Comparison of ENCODE assay signal across 8 cellular contexts in the genomic region with DNA sequence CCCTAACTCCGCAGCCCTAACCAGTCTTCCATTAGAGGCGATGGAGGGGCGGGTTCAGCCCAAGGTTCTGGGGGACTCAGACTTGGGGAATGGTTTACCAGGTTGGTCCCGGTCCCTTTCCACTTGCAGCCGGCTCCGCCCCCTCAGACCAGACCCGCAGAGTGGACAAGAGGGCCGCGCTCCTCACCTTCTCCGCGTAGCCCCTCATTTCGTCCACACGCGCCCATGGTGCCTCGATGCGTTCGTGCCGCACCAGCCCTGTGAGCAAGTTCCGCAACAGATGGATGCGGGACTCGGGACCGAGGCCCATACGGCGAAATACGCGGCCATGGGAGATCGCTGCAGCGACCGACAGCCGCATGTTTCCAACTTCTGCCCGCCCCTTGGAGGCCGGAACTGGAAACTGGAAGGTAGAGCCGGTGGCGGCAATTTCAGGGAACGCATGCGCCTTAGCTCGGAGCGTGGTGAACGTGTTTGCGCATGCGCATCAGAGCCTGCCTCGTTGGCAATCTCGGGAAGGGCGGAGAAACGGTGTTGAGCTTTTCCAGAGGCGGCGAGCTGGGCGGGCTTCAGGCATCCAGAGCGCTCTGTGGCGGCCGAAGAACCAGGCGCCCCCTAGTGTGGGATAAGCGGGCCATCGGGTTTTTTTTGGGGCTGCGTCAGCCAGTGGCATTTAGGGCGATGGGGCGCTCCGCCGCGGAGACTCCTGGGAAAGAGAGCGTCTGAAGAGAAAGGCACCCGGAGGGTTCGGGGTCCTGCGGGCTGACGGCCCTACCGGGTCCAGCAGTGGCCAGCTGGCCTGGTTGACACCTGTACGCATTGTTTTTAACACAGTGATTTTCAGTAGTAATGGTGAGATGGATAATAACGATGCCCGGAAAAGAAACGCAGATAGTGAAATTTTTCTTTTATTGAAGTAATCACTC. TPM values are rescaled to one million over a fixed set of nuclear protein-coding genes. Genes with fewer than 3 reads are reported as not detected.
A peak's percentile ranks its signal among the peaks of the same experiment; 100 is the strongest.
DNase-seq lines count a peak whose midpoint lies in the region; ATAC-seq and TF ChIP-seq lines count a peak whose summit lies in the region.

Gene MRPL17 (minus strand): TSS at position 405 of the 926 bp plus-strand sequence. CDS start 44 bp downstream, at position 361.

- peak; percentile 48 for TF ChIP-seq POLR2A in ovary (IDR thresholded peaks at IDR 0.05)
- TF ChIP-seq POLR2A in thyroid gland (IDR thresholded peaks at IDR 0.05), result peak; percentile 31 to 79

- intact Hi-C loops in Right ventricle myocardium inferior (cut with DNase I) (loop anchor here (1.0 to 10.0 kb wide), 5 partner anchors 36 to 288 kb away; partner anchors contain the start of genes SMPD1 and TAF10), ovary (cut with DNase I) (loop anchor here (5.0 to 10.0 kb wide), 5 partner anchors 78 to 298 kb away; partner anchors contain the start of genes ILK (in 4 of the 4) and RRP8 (in 4 of the 4)), thyroid gland (cut with DNase I) (loop anchor here (5.0 to 10.0 kb wide), 3 partner anchors 66 to 208 kb away; partner anchors contain the start of genes ILK, RRP8, TPP1 and TRIM3)

- H3K9me3 ChIP-seq in ovary (no peaks in the 10 kb centered on the region), thyroid gland (no peaks in the 10 kb centered on the region)

- H3K36me3 ChIP-seq in ovary, result no peaks in the 10 kb centered on the region
- H3K36me3 ChIP-seq in thyroid gland, result peaks cover 0 to 3% of the 10 kb centered on the region in 2 donors

- H3K27ac ChIP-seq in ovary (peak within 1 kb of the TSS; percentile 84 to 89), thyroid gland (peak within 1 kb of the TSS; percentile 80 to 90 (median 86))

- no peak for TF ChIP-seq EP300 in ovary (IDR thresholded peaks at IDR 0.05)

- ATAC-seq in HG02763 (IDR thresholded peaks at IDR 0.05; ENCODE audit: unreplicated experiment), result peak; percentile 95
- ATAC-seq in Right ventricle myocardium inferior, result peak; percentile 98

- DNase-seq in NCI-H1417 (lab: John Stamatoyannopoulos, UW) (peak; percentile 97 to 100 (median 99)), SW 1271 (lab: John Stamatoyannopoulos, UW) (peak; percentile 95 to 98), Right ventricle myocardium inferior (ENCODE audit: missing footprints) (peak; percentile 99), ovary (peak; percentile 99 to 100 (median 99)), thyroid gland (peak; percentile 99)
- peak; percentile 96 for DNase-seq in activated naive CD8-positive, alpha-beta T cell treated with anti-CD3 and anti-CD28 coated beads, Interleukin-2, amount 50 U/mL, for 16 hours (ENCODE audit: low read depth, low spot score)

- H3K27me3 ChIP-seq in ovary (no peaks in the 10 kb centered on the region), thyroid gland (no peaks in the 10 kb centered on the region)

- WGBS in ovary, 3 donors, result 0 to 1% (median 0%) methylated on average over 69 to 70 of the region's 70 CpGs
- 1% methylated on average over 27 to 48 of the region's 70 CpGs for WGBS in thyroid gland, 2 donors

- H3K4me3 ChIP-seq in ovary, result peak within 1 kb of the TSS; percentile 92
- H3K4me3 ChIP-seq in thyroid gland (replicated peaks in 1 of 3), result peak within 1 kb of the TSS; percentile 29 to 85 (median 84)

- H3K4me1 ChIP-seq in ovary (ENCODE audit: insufficient read depth) (peaks cover 4% of the 10 kb centered on the region), thyroid gland (peaks cover 5 to 11% of the 10 kb centered on the region in 2 donors)

- TF ChIP-seq CTCF in GM12874 (IDR thresholded peaks at IDR 0.05; ENCODE audit: insufficient read depth, low read depth, low read length) (peak; percentile 89), ovary (IDR thresholded peaks at IDR 0.05) (peak; percentile 92 to 95 (median 95)), thyroid gland (IDR thresholded peaks at IDR 0.05) (peak; percentile 77 to 97 (median 88))

RNA-seq across cellular contexts. Expression of gene MRPL17, which starts in this region (rescaled TPM):
- total RNA-seq in Right ventricle myocardium inferior, result 44.8 TPM
- 10 to 100 TPM; 23.0 to 37.9 (median 30.7) TPM for total RNA-seq in ovary
- polyA plus RNA-seq in ovary, result 10 to 100 TPM; 28.2 to 30.1 TPM
- total RNA-seq in thyroid gland, result 100 to 1,000 TPM in 2 of 4 donors, 10 to 100 TPM in 2; 37.8 to 579 (median 144) TPM

Comparison
In these comparisons a context has a peak if more than half of its experiments do, and no peak if none do; other contexts are left out.
1. Peak in every context shown above with its lines: DNase-seq, ATAC-seq, H3K4me3 ChIP-seq and H3K27ac ChIP-seq.